In the genomic region with DNA sequence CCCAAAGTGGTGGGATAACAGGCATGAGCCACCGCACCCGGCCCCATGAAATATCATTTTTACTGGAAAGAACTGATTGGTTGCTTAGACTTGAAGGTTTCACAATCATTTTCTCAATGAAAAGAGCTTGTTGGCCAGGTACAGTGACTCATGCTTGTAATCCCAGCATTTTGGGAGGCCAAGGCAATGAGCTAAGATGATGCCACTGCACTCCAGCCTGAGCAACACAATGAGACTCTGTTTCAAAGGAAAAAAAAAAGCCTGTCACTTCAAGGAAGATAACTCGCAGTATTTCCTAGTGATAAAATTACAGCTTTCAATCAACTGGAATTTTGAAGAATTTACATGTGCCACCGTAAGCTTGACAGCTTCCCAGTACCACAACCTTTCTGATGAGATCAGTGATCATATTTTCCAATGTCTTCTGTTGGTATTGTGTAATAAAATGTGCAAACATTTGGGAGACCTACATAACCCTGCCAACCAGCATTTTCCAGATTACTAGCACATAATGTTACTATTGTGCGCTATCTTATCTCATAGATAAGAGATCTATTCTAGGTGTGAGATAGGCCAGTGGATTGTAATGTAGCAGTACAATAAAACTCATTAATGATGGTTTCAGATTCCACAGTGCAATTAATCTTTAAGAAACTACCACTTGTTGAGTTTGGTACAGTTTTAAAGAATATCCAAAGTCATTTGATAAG, we compare ENCODE assay signal across 23 cellular contexts. TPM values are rescaled to one million over a fixed set of nuclear protein-coding genes. Genes with fewer than 3 reads are reported as not detected.
A peak's percentile ranks its signal among the peaks of the same experiment; 100 is the strongest.
DNase-seq lines count a peak whose midpoint lies in the region; ATAC-seq lines count a peak whose summit lies in the region.
"Had no signal": no experiment of that assay in that cellular context is flagged by ENCODE, and none has a peak within 500 bp of the region (broad histone marks: within the 10 kb centered on the region; RNA-seq: fewer than 3 reads in every experiment).

No MANE protein-coding gene starts in this region.

- DNase-seq in HuH-7.5 (ENCODE audit: low spot score): peak; percentile 52
- peak; percentile 65 for DNase-seq in amniotic epithelial cell (ENCODE audit: low read depth)
- peak; percentile 38 for DNase-seq in globus pallidus (ENCODE audit: low spot score)
- peak; percentile 40 for DNase-seq in posterior vena cava (ENCODE audit: low spot score)
- DNase-seq in activated CD4-positive, CD25-positive, alpha-beta regulatory T cell treated with anti-CD3 and anti-CD28 coated beads, Interleukin-2, amount 50 U/mL, for 72 hours: no peak
- no peak for DNase-seq in SHP77 (lab: John Stamatoyannopoulos, UW)
- DNase-seq: activated gamma-delta T cell treated with Interleukin-2 at 50 U/mL for 16 hours; activated T-cell treated with anti-CD3 and anti-CD28 coated beads for 4 hours; amygdala; CD4-positive, CD25-positive, alpha-beta regulatory T cell; H9; KBM-7; kidney glomerular epithelial cell; NCI-H1092 treated with DMSO at 0.1 percent for 48 hours; NCI-H748 treated with DMSO at 0.1 percent for 48 hours; nephron progenitor cell; OCI-M1; SJCRH30; stimulated activated CD8-positive, alpha-beta memory T cell treated with anti-CD3 and anti-CD28 coated beads, Interleukin-4, amount 100 ng/mL, for 48 hours had no signal

- ATAC-seq in GM18519 (IDR thresholded peaks at IDR 0.05; ENCODE audit: low FRiP score, unreplicated experiment) (no peak), HG03097 (IDR thresholded peaks at IDR 0.05; ENCODE audit: low FRiP score, unreplicated experiment) (no peak)

- intact Hi-C loops in posterior vena cava (cut with DNase I): no loop called here

RNA-seq across cellular contexts. Expression of gene PNLDC1, which starts 7.2 kb away (rescaled TPM):
- under 1 TPM in 1 of 2 donors, not detected in 1; 0.19 TPM for total RNA-seq in posterior vena cava
- total RNA-seq: CD4-positive, CD25-positive, alpha-beta regulatory T cell; cerebellum; H9; pulmonary artery endothelial cell; SJCRH30 had no signal

RNA-seq across cellular contexts. Expression of gene MRPL18, which starts 17.0 kb away (rescaled TPM):
- 10 to 100 TPM; 62.9 to 66.4 TPM for total RNA-seq in posterior vena cava

RNA-seq across cellular contexts. Expression of gene TCP1, which starts 17.9 kb away (rescaled TPM):
- 100 to 1,000 TPM; 116 to 137 TPM for total RNA-seq in posterior vena cava

RNA-seq across cellular contexts. Expression of gene ACAT2, which starts 45.5 kb away (rescaled TPM):
- total RNA-seq in posterior vena cava: 10 to 100 TPM; 11.0 to 13.6 TPM

Comparison
In these comparisons a context has a peak if more than half of its experiments do, and no peak if none do; other contexts are left out.
1. DNase-seq: peak in HuH-7.5 (single experiment), amniotic epithelial cell (single experiment), globus pallidus (single experiment) and posterior vena cava (single experiment); none in activated CD4-positive, CD25-positive, alpha-beta regulatory T cell treated with anti-CD3 and anti-CD28 coated beads, Interleukin-2, amount 50 U/mL, for 72 hours (single experiment) and SHP77 (0 of 2).